Comparison of ENCODE assay signal across 1 cellular context in genomic region chrX:135982860-135983259, GRCh38.
TF ChIP-seq lines count a peak whose summit lies in the region.

No MANE protein-coding gene starts in this region.

TF ChIP-seq in HEK293, 187 proteins besides CTCF, POLR2A, EP300 and RAD21 (continued from another document and continues in another):
- TF ChIP-seq, protein P1, sequence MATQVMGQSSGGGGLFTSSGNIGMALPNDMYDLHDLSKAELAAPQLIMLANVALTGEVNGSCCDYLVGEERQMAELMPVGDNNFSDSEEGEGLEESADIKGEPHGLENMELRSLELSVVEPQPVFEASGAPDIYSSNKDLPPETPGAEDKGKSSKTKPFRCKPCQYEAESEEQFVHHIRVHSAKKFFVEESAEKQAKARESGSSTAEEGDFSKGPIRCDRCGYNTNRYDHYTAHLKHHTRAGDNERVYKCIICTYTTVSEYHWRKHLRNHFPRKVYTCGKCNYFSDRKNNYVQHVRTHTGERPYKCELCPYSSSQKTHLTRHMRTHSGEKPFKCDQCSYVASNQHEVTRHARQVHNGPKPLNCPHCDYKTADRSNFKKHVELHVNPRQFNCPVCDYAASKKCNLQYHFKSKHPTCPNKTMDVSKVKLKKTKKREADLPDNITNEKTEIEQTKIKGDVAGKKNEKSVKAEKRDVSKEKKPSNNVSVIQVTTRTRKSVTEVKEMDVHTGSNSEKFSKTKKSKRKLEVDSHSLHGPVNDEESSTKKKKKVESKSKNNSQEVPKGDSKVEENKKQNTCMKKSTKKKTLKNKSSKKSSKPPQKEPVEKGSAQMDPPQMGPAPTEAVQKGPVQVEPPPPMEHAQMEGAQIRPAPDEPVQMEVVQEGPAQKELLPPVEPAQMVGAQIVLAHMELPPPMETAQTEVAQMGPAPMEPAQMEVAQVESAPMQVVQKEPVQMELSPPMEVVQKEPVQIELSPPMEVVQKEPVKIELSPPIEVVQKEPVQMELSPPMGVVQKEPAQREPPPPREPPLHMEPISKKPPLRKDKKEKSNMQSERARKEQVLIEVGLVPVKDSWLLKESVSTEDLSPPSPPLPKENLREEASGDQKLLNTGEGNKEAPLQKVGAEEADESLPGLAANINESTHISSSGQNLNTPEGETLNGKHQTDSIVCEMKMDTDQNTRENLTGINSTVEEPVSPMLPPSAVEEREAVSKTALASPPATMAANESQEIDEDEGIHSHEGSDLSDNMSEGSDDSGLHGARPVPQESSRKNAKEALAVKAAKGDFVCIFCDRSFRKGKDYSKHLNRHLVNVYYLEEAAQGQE (tag by site-specific recombination; IDR thresholded peaks at IDR 0.05) = no peak
- TF ChIP-seq ZNF629 (tag by site-specific recombination; IDR thresholded peaks at IDR 0.05) = peak; percentile 78
- TF ChIP-seq, protein P2, sequence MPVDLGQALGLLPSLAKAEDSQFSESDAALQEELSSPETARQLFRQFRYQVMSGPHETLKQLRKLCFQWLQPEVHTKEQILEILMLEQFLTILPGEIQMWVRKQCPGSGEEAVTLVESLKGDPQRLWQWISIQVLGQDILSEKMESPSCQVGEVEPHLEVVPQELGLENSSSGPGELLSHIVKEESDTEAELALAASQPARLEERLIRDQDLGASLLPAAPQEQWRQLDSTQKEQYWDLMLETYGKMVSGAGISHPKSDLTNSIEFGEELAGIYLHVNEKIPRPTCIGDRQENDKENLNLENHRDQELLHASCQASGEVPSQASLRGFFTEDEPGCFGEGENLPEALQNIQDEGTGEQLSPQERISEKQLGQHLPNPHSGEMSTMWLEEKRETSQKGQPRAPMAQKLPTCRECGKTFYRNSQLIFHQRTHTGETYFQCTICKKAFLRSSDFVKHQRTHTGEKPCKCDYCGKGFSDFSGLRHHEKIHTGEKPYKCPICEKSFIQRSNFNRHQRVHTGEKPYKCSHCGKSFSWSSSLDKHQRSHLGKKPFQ (tag by site-specific recombination; IDR thresholded peaks at IDR 0.05) = no peak
- no peak for TF ChIP-seq ZNF16 (tag by site-specific recombination; IDR thresholded peaks at IDR 0.05; ENCODE audit: low read depth)
- TF ChIP-seq ZNF394 (tag by site-specific recombination; IDR thresholded peaks at IDR 0.05; ENCODE audit: borderline replicate concordance) = no peak
- TF ChIP-seq ZNF48 (tag by site-specific recombination; IDR thresholded peaks at IDR 0.05) = no peak
- TF ChIP-seq INSM2 (tag by site-specific recombination; IDR thresholded peaks at IDR 0.05) = no peak
- TF ChIP-seq ZNF830 (tag by site-specific recombination; IDR thresholded peaks at IDR 0.05; ENCODE audit: low read depth) = no peak
- no peak for TF ChIP-seq GLI2 (tag by site-specific recombination; IDR thresholded peaks at IDR 0.05; ENCODE audit: borderline replicate concordance, low read depth)
- no peak for TF ChIP-seq ZNF311 (tag by site-specific recombination; IDR thresholded peaks at IDR 0.05; ENCODE audit: borderline replicate concordance)
- no peak for TF ChIP-seq ZNF624 (tag by site-specific recombination; IDR thresholded peaks at IDR 0.05)
- TF ChIP-seq, protein P3, sequence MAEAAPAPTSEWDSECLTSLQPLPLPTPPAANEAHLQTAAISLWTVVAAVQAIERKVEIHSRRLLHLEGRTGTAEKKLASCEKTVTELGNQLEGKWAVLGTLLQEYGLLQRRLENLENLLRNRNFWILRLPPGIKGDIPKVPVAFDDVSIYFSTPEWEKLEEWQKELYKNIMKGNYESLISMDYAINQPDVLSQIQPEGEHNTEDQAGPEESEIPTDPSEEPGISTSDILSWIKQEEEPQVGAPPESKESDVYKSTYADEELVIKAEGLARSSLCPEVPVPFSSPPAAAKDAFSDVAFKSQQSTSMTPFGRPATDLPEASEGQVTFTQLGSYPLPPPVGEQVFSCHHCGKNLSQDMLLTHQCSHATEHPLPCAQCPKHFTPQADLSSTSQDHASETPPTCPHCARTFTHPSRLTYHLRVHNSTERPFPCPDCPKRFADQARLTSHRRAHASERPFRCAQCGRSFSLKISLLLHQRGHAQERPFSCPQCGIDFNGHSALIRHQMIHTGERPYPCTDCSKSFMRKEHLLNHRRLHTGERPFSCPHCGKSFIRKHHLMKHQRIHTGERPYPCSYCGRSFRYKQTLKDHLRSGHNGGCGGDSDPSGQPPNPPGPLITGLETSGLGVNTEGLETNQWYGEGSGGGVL (tag by site-specific recombination; IDR thresholded peaks at IDR 0.05) = peak; percentile 38; the same call in 1 of the 2 replicates
- no peak for TF ChIP-seq ZNF214 (tag by site-specific recombination; IDR thresholded peaks at IDR 0.05; ENCODE audit: borderline replicate concordance)
- no peak for TF ChIP-seq ZNF184 (tag by site-specific recombination; IDR thresholded peaks at IDR 0.05)
- no peak for TF ChIP-seq ZNF155 (tag by site-specific recombination; IDR thresholded peaks at IDR 0.05)
- 0 out of 2 replicates have a peak, but pooled peaks have one; percentile 31 for TF ChIP-seq ZNF114 (tag by site-specific recombination; IDR thresholded peaks at IDR 0.05)
- no peak for TF ChIP-seq ZNF585B (tag by site-specific recombination; IDR thresholded peaks at IDR 0.05)
- TF ChIP-seq ZNF426 (tag by site-specific recombination; IDR thresholded peaks at IDR 0.05) = no peak
- no peak for TF ChIP-seq ZNF157 (tag by site-specific recombination; IDR thresholded peaks at IDR 0.05)
- TF ChIP-seq TCF7L2 (IDR thresholded peaks at IDR 0.05; ENCODE audit: borderline replicate concordance, low read depth, low read length) = no peak
- no peak for TF ChIP-seq ZNF302 (tag by site-specific recombination; IDR thresholded peaks at IDR 0.05; ENCODE audit: low read depth)
- TF ChIP-seq REPIN1 (tag by site-specific recombination; IDR thresholded peaks at IDR 0.05; ENCODE audit: low read depth) = no peak
- TF ChIP-seq ZBTB1 (tag by site-specific recombination; IDR thresholded peaks at IDR 0.05) = no peak
- TF ChIP-seq ZNF239 (tag by site-specific recombination; IDR thresholded peaks at IDR 0.05) = no peak
- peak; percentile 81 for TF ChIP-seq ZBTB21 (tag by site-specific recombination; IDR thresholded peaks at IDR 0.05)
- no peak for TF ChIP-seq MYNN (tag by site-specific recombination; IDR thresholded peaks at IDR 0.05; ENCODE audit: borderline replicate concordance)
- TF ChIP-seq ZNF366 (tag by site-specific recombination; conservative IDR thresholded peaks at IDR 0.05) = no peak
- TF ChIP-seq, protein P4, sequence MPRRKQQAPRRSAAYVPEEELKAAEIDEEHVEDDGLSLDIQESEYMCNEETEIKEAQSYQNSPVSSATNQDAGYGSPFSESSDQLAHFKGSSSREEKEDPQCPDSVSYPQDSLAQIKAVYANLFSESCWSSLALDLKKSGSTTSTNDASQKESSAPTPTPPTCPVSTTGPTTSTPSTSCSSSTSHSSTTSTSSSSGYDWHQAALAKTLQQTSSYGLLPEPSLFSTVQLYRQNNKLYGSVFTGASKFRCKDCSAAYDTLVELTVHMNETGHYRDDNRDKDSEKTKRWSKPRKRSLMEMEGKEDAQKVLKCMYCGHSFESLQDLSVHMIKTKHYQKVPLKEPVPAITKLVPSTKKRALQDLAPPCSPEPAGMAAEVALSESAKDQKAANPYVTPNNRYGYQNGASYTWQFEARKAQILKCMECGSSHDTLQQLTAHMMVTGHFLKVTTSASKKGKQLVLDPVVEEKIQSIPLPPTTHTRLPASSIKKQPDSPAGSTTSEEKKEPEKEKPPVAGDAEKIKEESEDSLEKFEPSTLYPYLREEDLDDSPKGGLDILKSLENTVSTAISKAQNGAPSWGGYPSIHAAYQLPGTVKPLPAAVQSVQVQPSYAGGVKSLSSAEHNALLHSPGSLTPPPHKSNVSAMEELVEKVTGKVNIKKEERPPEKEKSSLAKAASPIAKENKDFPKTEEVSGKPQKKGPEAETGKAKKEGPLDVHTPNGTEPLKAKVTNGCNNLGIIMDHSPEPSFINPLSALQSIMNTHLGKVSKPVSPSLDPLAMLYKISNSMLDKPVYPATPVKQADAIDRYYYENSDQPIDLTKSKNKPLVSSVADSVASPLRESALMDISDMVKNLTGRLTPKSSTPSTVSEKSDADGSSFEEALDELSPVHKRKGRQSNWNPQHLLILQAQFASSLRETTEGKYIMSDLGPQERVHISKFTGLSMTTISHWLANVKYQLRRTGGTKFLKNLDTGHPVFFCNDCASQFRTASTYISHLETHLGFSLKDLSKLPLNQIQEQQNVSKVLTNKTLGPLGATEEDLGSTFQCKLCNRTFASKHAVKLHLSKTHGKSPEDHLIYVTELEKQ (tag by site-specific recombination; IDR thresholded peaks at IDR 0.05; ENCODE audit: borderline replicate concordance) = no peak
- no peak for TF ChIP-seq ZNF521 (tag by site-specific recombination; IDR thresholded peaks at IDR 0.05)
- no peak for TF ChIP-seq ZNF76 (tag by site-specific recombination; IDR thresholded peaks at IDR 0.05; ENCODE audit: borderline replicate concordance, low read depth)
- peak; percentile 57 for TF ChIP-seq SCRT2 (tag by site-specific recombination; IDR thresholded peaks at IDR 0.05)
- TF ChIP-seq YY1 (tag by site-specific recombination; IDR thresholded peaks at IDR 0.05) = no peak
- no peak for TF ChIP-seq ZNF350 (tag by site-specific recombination; IDR thresholded peaks at IDR 0.05)
- TF ChIP-seq, protein P5, sequence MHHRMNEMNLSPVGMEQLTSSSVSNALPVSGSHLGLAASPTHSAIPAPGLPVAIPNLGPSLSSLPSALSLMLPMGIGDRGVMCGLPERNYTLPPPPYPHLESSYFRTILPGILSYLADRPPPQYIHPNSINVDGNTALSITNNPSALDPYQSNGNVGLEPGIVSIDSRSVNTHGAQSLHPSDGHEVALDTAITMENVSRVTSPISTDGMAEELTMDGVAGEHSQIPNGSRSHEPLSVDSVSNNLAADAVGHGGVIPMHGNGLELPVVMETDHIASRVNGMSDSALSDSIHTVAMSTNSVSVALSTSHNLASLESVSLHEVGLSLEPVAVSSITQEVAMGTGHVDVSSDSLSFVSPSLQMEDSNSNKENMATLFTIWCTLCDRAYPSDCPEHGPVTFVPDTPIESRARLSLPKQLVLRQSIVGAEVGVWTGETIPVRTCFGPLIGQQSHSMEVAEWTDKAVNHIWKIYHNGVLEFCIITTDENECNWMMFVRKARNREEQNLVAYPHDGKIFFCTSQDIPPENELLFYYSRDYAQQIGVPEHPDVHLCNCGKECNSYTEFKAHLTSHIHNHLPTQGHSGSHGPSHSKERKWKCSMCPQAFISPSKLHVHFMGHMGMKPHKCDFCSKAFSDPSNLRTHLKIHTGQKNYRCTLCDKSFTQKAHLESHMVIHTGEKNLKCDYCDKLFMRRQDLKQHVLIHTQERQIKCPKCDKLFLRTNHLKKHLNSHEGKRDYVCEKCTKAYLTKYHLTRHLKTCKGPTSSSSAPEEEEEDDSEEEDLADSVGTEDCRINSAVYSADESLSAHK (tag by site-specific recombination; IDR thresholded peaks at IDR 0.05) = no peak
- no peak for TF ChIP-seq ZNF658 (tag by site-specific recombination; IDR thresholded peaks at IDR 0.05)
- TF ChIP-seq HIC1 (tag by site-specific recombination; IDR thresholded peaks at IDR 0.05) = no peak
- no peak for TF ChIP-seq ZNF707 (tag by site-specific recombination; IDR thresholded peaks at IDR 0.05)
- no peak for TF ChIP-seq ZNF354C (tag by site-specific recombination; IDR thresholded peaks at IDR 0.05; ENCODE audit: borderline replicate concordance, low read depth)
- no peak for TF ChIP-seq ZNF433 (tag by site-specific recombination; IDR thresholded peaks at IDR 0.05; ENCODE audit: low read depth)
- no peak for TF ChIP-seq ZNF174 (tag by site-specific recombination; IDR thresholded peaks at IDR 0.05)
- no peak for TF ChIP-seq ZBTB49 (tag by site-specific recombination; IDR thresholded peaks at IDR 0.05; ENCODE audit: low read depth)
- peak; percentile 59 for TF ChIP-seq ZFHX2 (tag by site-specific recombination; conservative IDR thresholded peaks at IDR 0.05)
